Comparison of ENCODE assay signal across 9 cellular contexts in the genomic region with DNA sequence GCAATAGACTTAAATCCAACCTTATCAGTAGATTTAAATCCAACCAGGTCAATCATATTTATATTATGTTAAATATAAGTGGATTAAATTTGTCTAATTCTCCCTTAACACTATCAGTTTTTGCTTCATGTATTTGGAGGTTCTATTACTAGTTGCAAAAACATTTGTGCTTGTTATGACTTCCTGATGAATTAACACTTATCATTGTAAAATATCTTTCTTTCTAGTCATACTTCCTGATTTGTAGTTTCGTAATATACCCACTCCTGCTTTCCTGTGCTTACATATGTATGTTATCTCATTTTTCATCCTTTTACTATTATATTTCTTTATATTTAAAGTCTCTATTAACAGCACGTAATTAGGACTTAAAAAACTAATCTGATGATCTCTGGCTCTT. TPM values are rescaled to one million over a fixed set of nuclear protein-coding genes. Genes with fewer than 3 reads are reported as not detected.
"Had no signal": no experiment of that assay in that cellular context is flagged by ENCODE, and none has a peak within 500 bp of the region (broad histone marks: within the 10 kb centered on the region; RNA-seq: fewer than 3 reads in every experiment).

No MANE protein-coding gene starts in this region.

RNA-seq across cellular contexts. Expression of a gene that starts 30.0 kb away (rescaled TPM):
- total RNA-seq: activated CD4-positive, alpha-beta memory T cell treated with anti-CD3 and anti-CD28 coated beads, Interleukin-2, amount 10 ng/mL, durations not matched to agents 7 days and 5 days; activated CD4-positive, alpha-beta T cell treated with anti-CD3 and anti-CD28 coated beads for 36 hours; chondrocyte; left ventricle myocardium inferior; mesenteric fat pad; osteoblast; pulmonary artery endothelial cell; sigmoid colon; suprapubic skin had no signal
- polyA plus RNA-seq: sigmoid colon had no signal
